In genomic region chr2:27581417-27582128, GRCh38 we compare ENCODE assay signal across 13 cellular contexts. TPM values are rescaled to one million over a fixed set of nuclear protein-coding genes. Genes with fewer than 3 reads are reported as not detected.
A peak's percentile ranks its signal among the peaks of the same experiment; 100 is the strongest.
DNase-seq lines count a peak whose midpoint lies in the region; ATAC-seq and TF ChIP-seq lines count a peak whose summit lies in the region.
"Had no signal": no experiment of that assay in that cellular context is flagged by ENCODE, and none has a peak within 500 bp of the region (broad histone marks: within the 10 kb centered on the region; RNA-seq: fewer than 3 reads in every experiment).

No MANE protein-coding gene starts in this region.

- in situ Hi-C loops in brain microvascular endothelial cell (cut with HindIII; ENCODE audit: low pct_ligation_motif_present, low sequenced_read_pairs), result no loop called here

- H3K27ac ChIP-seq in brain microvascular endothelial cell, result no peak overlapping the region

- peaks cover 25% of the 10 kb centered on the region for H3K4me1 Mint-ChIP-seq in stimulated activated naive CD8-positive, alpha-beta T cell treated with anti-CD3 and anti-CD28 coated beads, Interleukin-15, amount 100 ng/mL, for 72 hours
- H3K4me1 Mint-ChIP-seq in activated CD8-positive, alpha-beta T cell treated with anti-CD3 and anti-CD28 coated beads, Interleukin-2, amount 10 ng/mL, durations not matched to agents 7 days and 5 days (ENCODE audit: low read depth), result peaks cover 33% of the 10 kb centered on the region
- peaks cover 34 to 44% (median 35%) of the 10 kb centered on the region in 3 donors for H3K4me1 Mint-ChIP-seq in naive B cell

- H3K4me3 Mint-ChIP-seq in stimulated activated naive CD8-positive, alpha-beta T cell treated with anti-CD3 and anti-CD28 coated beads, Interleukin-15, amount 100 ng/mL, for 72 hours, result peak overlapping the region; percentile 33 to 57
- no peak overlapping the region for H3K4me3 Mint-ChIP-seq in activated CD8-positive, alpha-beta T cell treated with anti-CD3 and anti-CD28 coated beads, Interleukin-2, amount 10 ng/mL, durations not matched to agents 7 days and 5 days
- peak overlapping the region; percentile 69 to 98 (median 96) for H3K4me3 Mint-ChIP-seq in naive B cell

- DNase-seq in stimulated activated naive CD8-positive, alpha-beta T cell treated with anti-CD3 and anti-CD28 coated beads, Interleukin-15, amount 100 ng/mL, for 72 hours, result no peak
- DNase-seq in stimulated activated naive CD8-positive, alpha-beta T cell treated with anti-CD3 and anti-CD28 coated beads, Interleukin-15, Interleukin-2, amounts not matched to agents 100 U/mL and 50 U/mL, for 24 hours, result no peak
- DNase-seq in activated CD8-positive, alpha-beta T cell treated with anti-CD3 and anti-CD28 coated beads, Interleukin-2, amount 10 ng/mL, durations not matched to agents 7 days and 5 days, result no peak
- no peak for DNase-seq in naive B cell
- no peak for DNase-seq in brain microvascular endothelial cell
- DNase-seq in middle frontal gyrus (ENCODE audit: extremely low spot score, low spot score), result no peak
- DNase-seq in NOMO-1 (lab: John Stamatoyannopoulos, UW; ENCODE audit: unreplicated experiment in 2 of 2), result no peak
- DNase-seq: GF-D8; NCI-H2081 treated with DMSO at 0.1 percent for 48 hours; stimulated activated CD4-positive, alpha-beta T cell treated with anti-CD3 and anti-CD28 coated beads, Interleukin-4, amount 100 ng/mL, for 1 hour; stimulated activated naive CD4-positive, alpha-beta T cell treated with Interleukin-2 at 50 U/mL for 16 hours had no signal

- no peaks in the 10 kb centered on the region for H3K27me3 Mint-ChIP-seq in stimulated activated naive CD8-positive, alpha-beta T cell treated with anti-CD3 and anti-CD28 coated beads, Interleukin-15, amount 100 ng/mL, for 72 hours
- H3K27me3 Mint-ChIP-seq in activated CD8-positive, alpha-beta T cell treated with anti-CD3 and anti-CD28 coated beads, Interleukin-2, amount 10 ng/mL, durations not matched to agents 7 days and 5 days (ENCODE audit: low read depth), result peaks cover 24% of the 10 kb centered on the region
- H3K27me3 Mint-ChIP-seq in naive B cell, result peaks cover 0 to 8% (median 3%) of the 10 kb centered on the region in 3 donors

- H3K9me3 Mint-ChIP-seq in stimulated activated naive CD8-positive, alpha-beta T cell treated with anti-CD3 and anti-CD28 coated beads, Interleukin-15, amount 100 ng/mL, for 72 hours, result peaks cover 25 to 27% of the 10 kb centered on the region in 2 donors
- H3K9me3 Mint-ChIP-seq in activated CD8-positive, alpha-beta T cell treated with anti-CD3 and anti-CD28 coated beads, Interleukin-2, amount 10 ng/mL, durations not matched to agents 7 days and 5 days (ENCODE audit: insufficient read depth), result peaks cover 11% of the 10 kb centered on the region
- H3K9me3 Mint-ChIP-seq in naive B cell, result peaks cover 0 to 22% (median 5%) of the 10 kb centered on the region in 7 donors

- peaks cover 30% of the 10 kb centered on the region for H3K36me3 Mint-ChIP-seq in activated CD8-positive, alpha-beta T cell treated with anti-CD3 and anti-CD28 coated beads, Interleukin-2, amount 10 ng/mL, durations not matched to agents 7 days and 5 days (ENCODE audit: low read depth)
- H3K36me3 Mint-ChIP-seq in naive B cell, result peaks cover 0 to 13% of the 10 kb centered on the region in 2 donors

- ATAC-seq in stimulated activated naive CD8-positive, alpha-beta T cell treated with anti-CD3 and anti-CD28 coated beads, Interleukin-15, amount 100 ng/mL, for 72 hours, result no peak
- ATAC-seq in stimulated activated naive CD8-positive, alpha-beta T cell treated with anti-CD3 and anti-CD28 coated beads, Interleukin-15, Interleukin-2, amounts not matched to agents 100 U/mL and 50 U/mL, for 24 hours, result no peak
- ATAC-seq in activated CD8-positive, alpha-beta T cell treated with anti-CD3 and anti-CD28 coated beads, Interleukin-2, amount 10 ng/mL, durations not matched to agents 7 days and 5 days, result no peak
- ATAC-seq in naive B cell (ENCODE audit: low read depth in 2 of 2), result no peak
- ATAC-seq in GM21737 (IDR thresholded peaks at IDR 0.05; ENCODE audit: unreplicated experiment), result no peak

- H3K27me3 ChIP-seq in brain microvascular endothelial cell (replicated peaks), result no peaks in the 10 kb centered on the region
- H3K27me3 ChIP-seq: adrenal gland had no signal

- CTCF ChIA-PET in activated CD8-positive, alpha-beta T cell treated with anti-CD3 and anti-CD28 coated beads, Interleukin-2, amount 10 ng/mL, durations not matched to agents 7 days and 5 days (lab: Charles Lee), result no interaction called here

- no peaks in the 10 kb centered on the region for H3K36me3 ChIP-seq in brain microvascular endothelial cell (replicated peaks)
- H3K36me3 ChIP-seq: adrenal gland had no signal

- H3K4me3 ChIP-seq in brain microvascular endothelial cell (ENCODE audit: low read depth, low read length), result no peak overlapping the region

- POLR2A ChIA-PET in activated CD8-positive, alpha-beta T cell treated with anti-CD3 and anti-CD28 coated beads, Interleukin-2, amount 10 ng/mL, durations not matched to agents 7 days and 5 days (lab: Charles Lee), result no interaction called here

- no peak for TF ChIP-seq CTCF in brain microvascular endothelial cell (IDR thresholded peaks at IDR 0.05; ENCODE audit: low read depth, low read length, missing control alignments)

- peak overlapping the region in 1 of 2 donors; percentile 43 for H3K27ac Mint-ChIP-seq in stimulated activated naive CD8-positive, alpha-beta T cell treated with anti-CD3 and anti-CD28 coated beads, Interleukin-15, amount 100 ng/mL, for 72 hours
- peak overlapping the region; percentile 11 for H3K27ac Mint-ChIP-seq in activated CD8-positive, alpha-beta T cell treated with anti-CD3 and anti-CD28 coated beads, Interleukin-2, amount 10 ng/mL, durations not matched to agents 7 days and 5 days
- peak overlapping the region; percentile 46 to 95 (median 79) for H3K27ac Mint-ChIP-seq in naive B cell

RNA-seq across cellular contexts. Expression of gene ZNF512, which starts 1.3 kb away (rescaled TPM):
- 10 to 100 TPM; 37.0 to 39.0 TPM for total RNA-seq in activated CD8-positive, alpha-beta T cell treated with anti-CD3 and anti-CD28 coated beads, Interleukin-2, amount 10 ng/mL, durations not matched to agents 7 days and 5 days
- 10 to 100 TPM; 28.0 to 42.1 (median 36.0) TPM for polyA plus RNA-seq in naive B cell (ENCODE audit: low read depth in 6 of 6)

RNA-seq across cellular contexts. Expression of gene CCDC121, which starts 47.2 kb away (rescaled TPM):
- 1 to 10 TPM; 1.5 to 1.6 TPM for total RNA-seq in activated CD8-positive, alpha-beta T cell treated with anti-CD3 and anti-CD28 coated beads, Interleukin-2, amount 10 ng/mL, durations not matched to agents 7 days and 5 days
- 1 to 10 TPM; 1.3 to 2.6 (median 1.8) TPM for polyA plus RNA-seq in naive B cell (ENCODE audit: low read depth in 6 of 6)

RNA-seq across cellular contexts. Expression of gene GPN1, which starts 47.3 kb away (rescaled TPM):
- 10 to 100 TPM; 39.7 to 41.4 TPM for total RNA-seq in activated CD8-positive, alpha-beta T cell treated with anti-CD3 and anti-CD28 coated beads, Interleukin-2, amount 10 ng/mL, durations not matched to agents 7 days and 5 days
- 10 to 100 TPM; 50.3 to 89.4 (median 62.2) TPM for polyA plus RNA-seq in naive B cell (ENCODE audit: low read depth in 6 of 6)
